In the genomic region with DNA sequence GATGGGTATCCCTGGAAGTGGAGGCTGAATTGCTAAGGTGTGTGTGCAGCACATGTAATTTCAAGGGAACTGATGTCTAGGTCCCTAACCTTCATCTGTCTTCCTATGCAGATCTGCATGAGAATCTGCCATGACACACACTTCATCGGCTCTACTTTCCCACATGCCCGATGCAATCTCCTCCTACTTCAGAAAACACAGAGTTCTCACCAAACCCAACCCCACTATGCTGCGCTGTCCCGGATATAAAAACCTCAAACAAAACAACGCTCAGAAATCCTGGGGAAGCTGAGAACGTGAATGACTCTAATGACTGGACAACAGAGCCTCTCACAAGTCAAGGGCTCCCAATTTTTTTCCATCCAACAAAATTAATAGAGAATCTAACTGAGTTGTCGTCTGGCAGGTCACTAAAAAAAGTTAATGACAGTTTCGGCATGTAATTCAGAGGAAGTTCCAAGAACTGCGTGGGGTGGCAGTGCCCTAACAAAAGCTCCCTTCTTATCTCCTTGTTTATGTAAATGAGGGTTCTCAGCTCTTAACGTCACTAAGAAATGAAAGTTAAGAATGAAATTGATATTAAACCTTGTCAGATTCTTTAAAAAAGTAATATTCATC, we compare ENCODE assay signal across 9 cellular contexts. TPM values are rescaled to one million over a fixed set of nuclear protein-coding genes. Genes with fewer than 3 reads are reported as not detected.
A peak's percentile ranks its signal among the peaks of the same experiment; 100 is the strongest.
DNase-seq lines count a peak whose midpoint lies in the region; ATAC-seq, FAIRE-seq and TF ChIP-seq lines count a peak whose summit lies in the region.
"Had no signal": no experiment of that assay in that cellular context is flagged by ENCODE, and none has a peak within 500 bp of the region (broad histone marks: within the 10 kb centered on the region; RNA-seq: fewer than 3 reads in every experiment).

No MANE protein-coding gene starts in this region.

- DNase-seq in AG10803 (ENCODE audit: low read depth) (peak; percentile 33), WTC11 (ENCODE audit: low spot score) (no peak), immature natural killer cell (peak in 1 of 3 donors; percentile 2), C1 segment of cervical spinal cord (lab: John Stamatoyannopoulos, UW) (no peak), esophagus muscularis mucosa (ENCODE audit: extremely low spot score) (no peak), NOMO-1 (lab: John Stamatoyannopoulos, UW; ENCODE audit: unreplicated experiment in 2 of 2) (no peak), D721Med (ENCODE audit: insufficient read length, low spot score) (no peak)
- DNase-seq: gastrocnemius medialis had no signal

- no peak overlapping the region for H3K4me3 ChIP-seq in AG10803 (ENCODE audit: low read length)
- no peak overlapping the region for H3K4me3 ChIP-seq in esophagus muscularis mucosa
- H3K4me3 ChIP-seq: gastrocnemius medialis had no signal

- no peak for FAIRE-seq in D721Med (lab: Jason Lieb, UNC)

- no peaks in the 10 kb centered on the region for H3K36me3 ChIP-seq in esophagus muscularis mucosa
- H3K36me3 ChIP-seq: gastrocnemius medialis had no signal

- no peak overlapping the region for H3K27ac Mint-ChIP-seq in WTC11
- H3K27ac Mint-ChIP-seq in immature natural killer cell: peak overlapping the region; percentile 7 to 83 (median 56)

- H3K4me3 Mint-ChIP-seq in WTC11 (no peak overlapping the region), immature natural killer cell (peak overlapping the region; percentile 71 to 87 (median 77))

- peaks cover 0 to 5% (median 0%) of the 10 kb centered on the region in 4 donors for H3K4me1 ChIP-seq in esophagus muscularis mucosa
- H3K4me1 ChIP-seq: gastrocnemius medialis had no signal

- 75% methylated on average over 10 of the region's 10 CpGs for WGBS in esophagus muscularis mucosa

- no peaks in the 10 kb centered on the region for H3K9me3 ChIP-seq in esophagus muscularis mucosa
- H3K9me3 ChIP-seq: gastrocnemius medialis had no signal

- intact Hi-C loops in esophagus muscularis mucosa (cut with DNase I): no loop called here

- TF ChIP-seq POLR2A in esophagus muscularis mucosa (IDR thresholded peaks at IDR 0.05; ENCODE audit: low read depth): no peak

- CTCF ChIA-PET in WTC11 (lab: Charles Lee): interaction anchor here (1.4 to 1.6 kb wide), 3 partner anchors 9 to 16 kb away, joined by 4 to 8 read pairs (median 6); no protein-coding TSS in a partner anchor

- POLR2A ChIA-PET in WTC11 (lab: Charles Lee): no interaction called here

- peaks cover 16% of the 10 kb centered on the region for H3K27me3 Mint-ChIP-seq in WTC11 (ENCODE audit: low read depth)
- no peaks in the 10 kb centered on the region for H3K27me3 Mint-ChIP-seq in immature natural killer cell (ENCODE audit: low read depth in 3 of 3)

- no peak for TF ChIP-seq EP300 in esophagus muscularis mucosa (IDR thresholded peaks at IDR 0.05)

- H3K27me3 ChIP-seq in esophagus muscularis mucosa: no peaks in the 10 kb centered on the region
- H3K27me3 ChIP-seq: gastrocnemius medialis had no signal

- H3K4me1 Mint-ChIP-seq in WTC11 (peaks cover 14% of the 10 kb centered on the region), immature natural killer cell (peaks cover 11 to 35% of the 10 kb centered on the region in 2 donors)

- H3K36me3 Mint-ChIP-seq in WTC11: no peaks in the 10 kb centered on the region
- H3K36me3 Mint-ChIP-seq in immature natural killer cell: peaks cover 0 to 8% (median 0%) of the 10 kb centered on the region in 3 donors

- no peak overlapping the region for H3K27ac ChIP-seq in esophagus muscularis mucosa (replicated peaks in 1 of 4)
- H3K27ac ChIP-seq: gastrocnemius medialis had no signal

- H3K9me3 Mint-ChIP-seq in WTC11: no peaks in the 10 kb centered on the region
- H3K9me3 Mint-ChIP-seq in immature natural killer cell: no peaks in the 10 kb centered on the region

- ATAC-seq in GM21619 (IDR thresholded peaks at IDR 0.05; ENCODE audit: unreplicated experiment): peak; percentile 65
- ATAC-seq in WTC11: 0 out of 2 replicates have a peak, but pooled peaks have one; percentile 26
- ATAC-seq: gastrocnemius medialis had no signal

- TF ChIP-seq CTCF in AG10803 (conservative IDR thresholded peaks at IDR 0.05; ENCODE audit: low read length): no peak
- TF ChIP-seq CTCF in WTC11 (IDR thresholded peaks at IDR 0.05): no peak
- no peak for TF ChIP-seq CTCF in esophagus muscularis mucosa (IDR thresholded peaks at IDR 0.05)
- TF ChIP-seq CTCF in D721Med (IDR thresholded peaks at IDR 0.05; ENCODE audit: insufficient read depth, missing control alignments): no peak

TF ChIP-seq in WTC11, 78 proteins besides CTCF, POLR2A, EP300 and RAD21:
- no peak for TF ChIP-seq MXD4 (CRISPR knock-in tag; IDR thresholded peaks at IDR 0.05; ENCODE audit: borderline replicate concordance)
- no peak for TF ChIP-seq RORB (CRISPR knock-in tag; IDR thresholded peaks at IDR 0.05)
- TF ChIP-seq HMGA2 (CRISPR knock-in tag; IDR thresholded peaks at IDR 0.05): no peak
- no peak for TF ChIP-seq ZNF671 (CRISPR knock-in tag; IDR thresholded peaks at IDR 0.05)
- no peak for TF ChIP-seq CBFB (CRISPR knock-in tag; IDR thresholded peaks at IDR 0.05; ENCODE audit: low read depth)
- TF ChIP-seq, protein P1, sequence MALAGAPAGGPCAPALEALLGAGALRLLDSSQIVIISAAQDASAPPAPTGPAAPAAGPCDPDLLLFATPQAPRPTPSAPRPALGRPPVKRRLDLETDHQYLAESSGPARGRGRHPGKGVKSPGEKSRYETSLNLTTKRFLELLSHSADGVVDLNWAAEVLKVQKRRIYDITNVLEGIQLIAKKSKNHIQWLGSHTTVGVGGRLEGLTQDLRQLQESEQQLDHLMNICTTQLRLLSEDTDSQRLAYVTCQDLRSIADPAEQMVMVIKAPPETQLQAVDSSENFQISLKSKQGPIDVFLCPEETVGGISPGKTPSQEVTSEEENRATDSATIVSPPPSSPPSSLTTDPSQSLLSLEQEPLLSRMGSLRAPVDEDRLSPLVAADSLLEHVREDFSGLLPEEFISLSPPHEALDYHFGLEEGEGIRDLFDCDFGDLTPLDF (CRISPR knock-in tag; IDR thresholded peaks at IDR 0.05): no peak
- no peak for TF ChIP-seq FOXK1 (CRISPR knock-in tag; IDR thresholded peaks at IDR 0.05)
- no peak for TF ChIP-seq ZNF263 (CRISPR knock-in tag; IDR thresholded peaks at IDR 0.05; ENCODE audit: low read depth)
- TF ChIP-seq HMGXB4 (CRISPR knock-in tag; IDR thresholded peaks at IDR 0.05): no peak

RNA-seq across cellular contexts. Expression of gene STX18, which starts 39.0 kb away (rescaled TPM):
- total RNA-seq in WTC11 (2021): 14.1 to 16.9 TPM (median 16.7 TPM) in 3 replicates
- polyA plus RNA-seq in immature natural killer cell: 10 to 100 TPM; 22.5 to 26.6 (median 23.3) TPM
- 10 to 100 TPM; 14.5 to 21.0 (median 17.8) TPM for total RNA-seq in esophagus muscularis mucosa
